In the genomic region with DNA sequence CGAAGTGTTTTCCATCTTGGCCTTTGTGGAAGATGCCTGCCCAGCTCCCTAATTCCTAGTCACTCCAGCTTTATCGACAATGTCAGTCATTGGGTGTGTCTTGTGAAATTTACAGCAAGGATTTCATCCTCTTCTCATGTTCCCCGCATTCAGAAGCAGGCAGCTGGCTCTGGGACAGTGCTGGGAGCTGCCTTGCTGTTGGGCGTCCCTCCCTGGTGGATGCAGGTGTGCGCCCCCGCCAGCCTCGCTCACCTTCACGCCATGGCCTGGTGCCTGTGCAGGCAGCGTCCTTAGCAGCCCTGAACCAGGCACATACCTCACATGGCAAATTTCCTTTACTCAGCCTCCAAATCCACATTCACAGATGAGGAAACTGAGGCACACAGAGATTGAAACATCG, we compare ENCODE assay signal across 20 cellular contexts. TPM values are rescaled to one million over a fixed set of nuclear protein-coding genes. Genes with fewer than 3 reads are reported as not detected.
A peak's percentile ranks its signal among the peaks of the same experiment; 100 is the strongest.
DNase-seq lines count a peak whose midpoint lies in the region; ATAC-seq and TF ChIP-seq lines count a peak whose summit lies in the region.
"Had no signal": no experiment of that assay in that cellular context is flagged by ENCODE, and none has a peak within 500 bp of the region (broad histone marks: within the 10 kb centered on the region; RNA-seq: fewer than 3 reads in every experiment).

No MANE protein-coding gene starts in this region.

- H3K4me3 ChIP-seq in left ventricle myocardium inferior (no peak overlapping the region), hepatocyte (no peak overlapping the region), osteoblast (ENCODE audit: insufficient read depth, low read length) (no peak overlapping the region)
- H3K4me3 ChIP-seq: A549, BLaER1, cardiac muscle cell, K562, uterus had no signal

- 92% methylated on average over 10 of the region's 10 CpGs for WGBS in hepatocyte (ENCODE audit: low lambda C conversion rate, missing lambda C conversion rate)

- ATAC-seq in Right ventricle myocardium superior (ENCODE audit: poor library complexity) (no peak), HG03175 (IDR thresholded peaks at IDR 0.05; ENCODE audit: unreplicated experiment) (no peak), HG02763 (IDR thresholded peaks at IDR 0.05; ENCODE audit: unreplicated experiment) (no peak)
- ATAC-seq: A549, K562, PC-3 had no signal

- DNase-seq in left ventricle myocardium inferior = no peak
- no peak for DNase-seq in Right ventricle myocardium superior
- DNase-seq in hepatocyte (ENCODE audit: low spot score) = no peak
- DNase-seq in osteoblast (ENCODE audit: insufficient read length, low spot score, missing footprints) = peak; percentile 44
- DNase-seq in NCI-H446 treated with DMSO at 0.1 percent for 48 hours (lab: John Stamatoyannopoulos, UW) = no peak
- no peak for DNase-seq in NCI-H82 (lab: John Stamatoyannopoulos, UW)
- DNase-seq: activated CD4-positive, alpha-beta T cell treated with anti-CD3 and anti-CD28 coated beads, Interleukin-2, amount 50 U/mL, for 48 hours; activated naive CD4-positive, alpha-beta T cell; foreskin melanocyte; NCI-H1694; PC-3; stimulated activated CD4-positive, alpha-beta T cell treated with anti-CD3 and anti-CD28 coated beads, Interleukin-12 subunit alpha, Interleukin-12 subunit beta, amount 100 ng/mL, for 4 hours had no signal

- H2AFZ ChIP-seq in hepatocyte = no peak overlapping the region
- H2AFZ ChIP-seq in osteoblast (ENCODE audit: low read length) = no peak overlapping the region

- H3K79me2 ChIP-seq in hepatocyte (peaks cover 72% of the 10 kb centered on the region), osteoblast (ENCODE audit: insufficient read depth, low read length) (peaks cover 83% of the 10 kb centered on the region)

- TF ChIP-seq CTCF in left ventricle myocardium inferior (IDR thresholded peaks at IDR 0.05; ENCODE audit: borderline replicate concordance) (no peak), hepatocyte (IDR thresholded peaks at IDR 0.05; ENCODE audit: poor library complexity) (no peak), osteoblast (IDR thresholded peaks at IDR 0.05; ENCODE audit: extremely low read depth, low read depth, low read length) (no peak)

- peak overlapping the region; percentile 28 for H3K4me2 ChIP-seq in hepatocyte
- peak overlapping the region; percentile 20 for H3K4me2 ChIP-seq in osteoblast (ENCODE audit: insufficient read depth, low read length)
- H3K4me2 ChIP-seq: A549, BLaER1 had no signal

- H4K20me1 ChIP-seq in hepatocyte (ENCODE audit: insufficient read depth, poor library complexity, severe bottlenecking) (peaks cover 23% of the 10 kb centered on the region), osteoblast (ENCODE audit: insufficient read depth, low read length) (peaks cover 50% of the 10 kb centered on the region)

- H3K9me2 ChIP-seq in hepatocyte (replicated peaks; ENCODE audit: insufficient read depth) = no peaks in the 10 kb centered on the region

- intact Hi-C loops in left ventricle myocardium inferior (cut with micrococcal nuclease) = no loop called here
- intact Hi-C loops in Right ventricle myocardium superior (cut with DNase I) = no loop called here

- H3K9me3 ChIP-seq in left ventricle myocardium inferior (replicated peaks) (no peaks in the 10 kb centered on the region), hepatocyte (ENCODE audit: low read depth) (no peaks in the 10 kb centered on the region), osteoblast (ENCODE audit: low read depth, low read length) (no peaks in the 10 kb centered on the region)
- H3K9me3 ChIP-seq: A549, uterus had no signal

- H3K27me3 ChIP-seq in left ventricle myocardium inferior (ENCODE audit: low read depth) (no peaks in the 10 kb centered on the region), hepatocyte (no peaks in the 10 kb centered on the region), osteoblast (ENCODE audit: insufficient read depth, low read length) (no peaks in the 10 kb centered on the region)
- H3K27me3 ChIP-seq: BLaER1, cardiac muscle cell, uterus had no signal

- H3K4me1 ChIP-seq in left ventricle myocardium inferior = peaks cover 48% of the 10 kb centered on the region
- H3K4me1 ChIP-seq in hepatocyte (ENCODE audit: insufficient read depth) = peaks cover 19% of the 10 kb centered on the region
- peaks cover 9% of the 10 kb centered on the region for H3K4me1 ChIP-seq in osteoblast (ENCODE audit: insufficient read depth, low read length)
- H3K4me1 ChIP-seq: A549 had no signal

- H3K27ac ChIP-seq in left ventricle myocardium inferior (replicated peaks) (peak overlapping the region; percentile 76), hepatocyte (peak overlapping the region; percentile 90), osteoblast (ENCODE audit: low read depth, low read length) (no peak overlapping the region)
- H3K27ac ChIP-seq: A549, cardiac muscle cell, VCaP had no signal

- peaks cover 26% of the 10 kb centered on the region for H3K36me3 ChIP-seq in left ventricle myocardium inferior
- H3K36me3 ChIP-seq in hepatocyte (replicated peaks; ENCODE audit: insufficient read depth, low read depth) = no peaks in the 10 kb centered on the region
- peaks cover 37% of the 10 kb centered on the region for H3K36me3 ChIP-seq in osteoblast (ENCODE audit: insufficient read depth, low read length)
- H3K36me3 ChIP-seq: cardiac muscle cell, uterus had no signal

RNA-seq across cellular contexts. Expression of gene TFDP1, which starts 39.7 kb away (rescaled TPM):
- total RNA-seq in left ventricle myocardium inferior (48.7 TPM), Right ventricle myocardium superior (42.1 TPM), hepatocyte (38.9 and 54.0 TPM in 2 replicates), osteoblast (48.6 and 56.8 TPM in 2 replicates)
- polyA plus RNA-seq in hepatocyte = 62.5 and 62.9 TPM in 2 replicates

RNA-seq across cellular contexts. Expression of gene DCUN1D2, which starts 54.4 kb away (rescaled TPM):
- total RNA-seq in left ventricle myocardium inferior (196 TPM), Right ventricle myocardium superior (196 TPM), hepatocyte (10.2 and 10.4 TPM in 2 replicates), osteoblast (12.1 and 14.8 TPM in 2 replicates)
- polyA plus RNA-seq in hepatocyte = 4.1 and 8.4 TPM in 2 replicates

Comparison
In these comparisons a context has a peak if more than half of its experiments do, and no peak if none do; other contexts are left out.
1. RNA of gene DCUN1D2, which starts 54.4 kb away (total RNA-seq): 196 TPM in Right ventricle myocardium superior (single experiment) and 196 TPM in left ventricle myocardium inferior (single experiment); 12.1 to 14.8 TPM in osteoblast and 10.2 to 10.4 TPM in hepatocyte; every median in the first group is over 10 times any median in the second.